16 cellular contexts compared by ENCODE assay signal in the genomic region with DNA sequence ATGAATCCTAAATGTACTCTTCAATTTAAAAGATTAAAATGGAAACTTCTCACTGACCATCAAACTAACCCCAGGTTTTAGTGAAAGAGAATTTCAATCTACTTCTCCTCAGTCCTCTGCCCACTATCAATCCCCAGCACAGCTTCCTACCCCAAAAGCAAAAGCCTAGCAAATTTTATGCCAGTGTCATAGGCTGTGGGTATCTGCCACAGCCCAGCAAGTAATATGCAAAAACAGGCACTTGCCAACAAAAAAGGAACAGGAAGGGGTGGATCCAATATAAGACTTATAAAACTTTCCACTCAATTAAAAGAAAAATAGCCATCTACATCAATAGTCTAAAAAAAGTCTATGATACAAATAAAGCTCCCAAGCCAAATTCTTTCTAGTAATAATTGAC. TPM values are rescaled to one million over a fixed set of nuclear protein-coding genes. Genes with fewer than 3 reads are reported as not detected.
DNase-seq lines count a peak whose midpoint lies in the region; ATAC-seq and TF ChIP-seq lines count a peak whose summit lies in the region.
"Had no signal": no experiment of that assay in that cellular context is flagged by ENCODE, and none has a peak within 500 bp of the region (broad histone marks: within the 10 kb centered on the region; RNA-seq: fewer than 3 reads in every experiment).

No MANE protein-coding gene starts in this region.

- H3K9me3 Mint-ChIP-seq in T-cell = peaks cover 0 to 4% (median 0%) of the 10 kb centered on the region in 3 donors
- H3K9me3 Mint-ChIP-seq: mesothelial cell of epicardium had no signal

- intact Hi-C loops in heart right ventricle (cut with DNase I) = loop anchor here in 2 of 10 donors (5.0 to 10.0 kb wide), 2 partner anchors 42 to 54 kb away; no protein-coding TSS in a partner anchor
- intact Hi-C loops in Right ventricle myocardium inferior (cut with DNase I) = no loop called here

- CTCF ChIA-PET in T-cell (lab: Charles Lee) = no interaction called here

- H3K4me1 Mint-ChIP-seq in T-cell = peaks cover 41 to 48% (median 43%) of the 10 kb centered on the region in 3 donors

- no peak for TF ChIP-seq CTCF in heart right ventricle (IDR thresholded peaks at IDR 0.05)

- H3K9ac ChIP-seq in subcutaneous abdominal adipose tissue (ENCODE audit: low read length in 5 of 5) = no peak overlapping the region
- H3K9ac ChIP-seq: KMS-11, parathyroid adenoma had no signal

- H3K4me1 ChIP-seq in heart right ventricle = peaks cover 0 to 74% (median 42%) of the 10 kb centered on the region in 9 donors
- peaks cover 0 to 21% (median 13%) of the 10 kb centered on the region in 5 donors for H3K4me1 ChIP-seq in subcutaneous abdominal adipose tissue (ENCODE audit: control insufficient read depth in 5 of 5, insufficient read depth in 5 of 5, low read length in 5 of 5)
- H3K4me1 ChIP-seq: parathyroid adenoma had no signal

- H3K27me3 Mint-ChIP-seq in T-cell = no peaks in the 10 kb centered on the region

- H3K27me3 ChIP-seq in heart right ventricle (no peaks in the 10 kb centered on the region), subcutaneous abdominal adipose tissue (ENCODE audit: control insufficient read depth in 5 of 5, insufficient read depth in 4 of 5, low read length in 5 of 5) (no peaks in the 10 kb centered on the region)
- H3K27me3 ChIP-seq: gastroesophageal sphincter had no signal

- POLR2A ChIA-PET in T-cell (lab: Charles Lee) = no interaction called here

- ATAC-seq in heart right ventricle (peak in 5 of 8 donors; percentile 10 to 64 (median 55)), Right ventricle myocardium inferior (no peak), T-cell (replicated peaks in 1 of 4) (peak in 3 of 4 experiments; percentile 42 to 64 (median 47))
- ATAC-seq: gastroesophageal sphincter, SK-N-SH treated with all-trans-retinoic acid at 6 μM for 48 hours had no signal

- peak overlapping the region in 1 of 3 donors; percentile 10 for H3K4me3 Mint-ChIP-seq in T-cell
- H3K4me3 Mint-ChIP-seq: mesothelial cell of epicardium had no signal

- H3K36me3 Mint-ChIP-seq in T-cell = peaks cover 33% of the 10 kb centered on the region

- peak overlapping the region in 6 of 10 donors; percentile 1 to 41 (median 16) for H3K27ac ChIP-seq in heart right ventricle
- H3K27ac ChIP-seq in subcutaneous abdominal adipose tissue (ENCODE audit: low read depth, low read length) = peak overlapping the region; percentile 59
- H3K27ac ChIP-seq: gastroesophageal sphincter, KMS-11, parathyroid adenoma had no signal

- H3K9me3 ChIP-seq in heart right ventricle = peaks cover 0 to 3% (median 0%) of the 10 kb centered on the region in 11 donors
- H3K9me3 ChIP-seq in subcutaneous abdominal adipose tissue (ENCODE audit: control insufficient read depth in 5 of 5, low read length in 5 of 5) = no peaks in the 10 kb centered on the region
- H3K9me3 ChIP-seq: gastroesophageal sphincter had no signal

- H3K27ac Mint-ChIP-seq in T-cell = peak overlapping the region; percentile 40 to 41
- H3K27ac Mint-ChIP-seq: mesothelial cell of epicardium had no signal

- no peak overlapping the region for H3K4me3 ChIP-seq in heart right ventricle
- H3K4me3 ChIP-seq in subcutaneous abdominal adipose tissue (ENCODE audit: low read depth in 1 of 5, low read length in 5 of 5) = no peak overlapping the region
- H3K4me3 ChIP-seq: gastroesophageal sphincter had no signal

- DNase-seq in heart right ventricle (no peak), Right ventricle myocardium inferior (ENCODE audit: missing footprints) (no peak), T-cell (no peak), germinal center (ENCODE audit: low spot score) (peak; percentile 2), UCSD-AML1 (lab: John Stamatoyannopoulos, UW; ENCODE audit: unreplicated experiment) (no peak), DMS79 treated with DMSO at 0.1 percent for 48 hours (lab: John Stamatoyannopoulos, UW) (no peak), kidney tubule cell (ENCODE audit: low spot score) (no peak)
- DNase-seq: activated CD4-positive, CD25-positive, alpha-beta regulatory T cell; NCI-H187; NCI-H510A had no signal

- H3K36me3 ChIP-seq in heart right ventricle (no peaks in the 10 kb centered on the region), subcutaneous abdominal adipose tissue (ENCODE audit: control insufficient read depth in 5 of 5, insufficient read depth in 5 of 5, low read length in 5 of 5) (peaks cover 0 to 8% (median 0%) of the 10 kb centered on the region in 5 donors)
- H3K36me3 ChIP-seq: gastroesophageal sphincter had no signal

RNA-seq across cellular contexts. Expression of gene CAMK2D, which starts 22.3 kb away (rescaled TPM):
- 100 to 1,000 TPM; 173 to 286 (median 249) TPM for total RNA-seq in heart right ventricle
- 10 to 100 TPM; 55.6 to 58.9 TPM for polyA plus RNA-seq in heart right ventricle
- 214 TPM for total RNA-seq in Right ventricle myocardium inferior
- 10 to 100 TPM; 30.9 to 36.2 (median 35.4) TPM for total RNA-seq in T-cell
